ENCODE assay signal across 31 cellular contexts in genomic region chr15:100059094-100059493, GRCh38.
"Had no signal": no experiment of that assay in that cellular context is flagged by ENCODE, and none has a peak within 500 bp of the region (broad histone marks: within the 10 kb centered on the region; RNA-seq: fewer than 3 reads in every experiment).

No MANE protein-coding gene starts in this region.

- DNase-seq: activated CD4-positive, alpha-beta memory T cell treated with anti-CD3 and anti-CD28 coated beads for 36 hours; activated CD4-positive, alpha-beta T cell treated with anti-CD3 and anti-CD28 coated beads for 36 hours; activated CD4-positive, alpha-beta T cell treated with anti-CD3 and anti-CD28 coated beads, Interleukin-2, amount 10 ng/mL, durations not matched to agents 24 days and 14 days; activated CD4-positive, CD25-positive, alpha-beta regulatory T cell; activated CD4-positive, CD25-positive, alpha-beta regulatory T cell treated with anti-CD3 and anti-CD28 coated beads, Interleukin-2, amount 50 U/mL, for 72 hours; activated CD8-positive, alpha-beta memory T cell treated with anti-CD3 and anti-CD28 coated beads, Interleukin-2, amount 10 ng/mL, durations not matched to agents 7 days and 5 days; activated CD8-positive, alpha-beta memory T cell treated with anti-CD3 and anti-CD28 coated beads, Interleukin-2, amount 50 U/mL, for 4 hours; activated CD8-positive, alpha-beta T cell treated with anti-CD3 and anti-CD28 coated beads, Interleukin-2, amount 10 ng/mL, durations not matched to agents 7 days and 5 days; activated gamma-delta T cell; activated naive CD4-positive, alpha-beta T cell; activated naive CD4-positive, alpha-beta T cell treated with anti-CD3 and anti-CD28 coated beads, Interleukin-2, amount 10 ng/mL, durations not matched to agents 7 days and 5 days; activated naive CD8-positive, alpha-beta T cell treated with anti-CD3 and anti-CD28 coated beads, Interleukin-2, amount 10 ng/mL, durations not matched to agents 7 days and 5 days; activated T-cell treated with anti-CD3 and anti-CD28 coated beads, Interleukin-2, amount 50 U/mL, for 24 hours; activated T-cell treated with anti-CD3 and anti-CD28 coated beads, Interleukin-2, amount 50 U/mL, for 72 hours; brain microvascular endothelial cell; dorsolateral prefrontal cortex; effector memory CD4-positive, alpha-beta T cell; esophagus squamous epithelium; foreskin melanocyte; heart right ventricle; T-helper 1 cell; T-helper 17 cell had no signal

- H3K36me3 Mint-ChIP-seq: activated CD8-positive, alpha-beta memory T cell treated with anti-CD3 and anti-CD28 coated beads, Interleukin-2, amount 10 ng/mL, durations not matched to agents 7 days and 5 days; activated naive CD4-positive, alpha-beta T cell treated with anti-CD3 and anti-CD28 coated beads, Interleukin-2, amount 10 ng/mL, durations not matched to agents 7 days and 5 days; activated naive CD4-positive, alpha-beta T cell treated with anti-CD3 and anti-CD28 coated beads, Interleukin-2, amount 50 U/mL, for 72 hours; activated naive CD8-positive, alpha-beta T cell treated with anti-CD3 and anti-CD28 coated beads, Interleukin-2, amount 10 ng/mL, durations not matched to agents 7 days and 5 days had no signal

- H3K36me3 ChIP-seq: ascending aorta, brain microvascular endothelial cell, esophagus squamous epithelium, gastroesophageal sphincter, heart right ventricle had no signal

- ATAC-seq: activated CD4-positive, alpha-beta T cell treated with anti-CD3 and anti-CD28 coated beads for 36 hours; activated CD8-positive, alpha-beta memory T cell treated with anti-CD3 and anti-CD28 coated beads, Interleukin-2, amount 10 ng/mL, durations not matched to agents 7 days and 5 days; activated CD8-positive, alpha-beta T cell treated with anti-CD3 and anti-CD28 coated beads, Interleukin-2, amount 10 ng/mL, durations not matched to agents 7 days and 5 days; activated naive CD4-positive, alpha-beta T cell treated with anti-CD3 and anti-CD28 coated beads, Interleukin-2, amount 50 U/mL, for 72 hours; activated T-cell treated with anti-CD3 and anti-CD28 coated beads, Interleukin-2, amount 50 U/mL, for 72 hours; gastroesophageal sphincter; heart right ventricle; T-helper 17 cell had no signal

- FAIRE-seq: bronchial epithelial cell, endothelial cell of umbilical vein had no signal

- H3K27ac Mint-ChIP-seq: activated CD4-positive, alpha-beta memory T cell treated with anti-CD3 and anti-CD28 coated beads for 36 hours; activated CD4-positive, alpha-beta T cell treated with anti-CD3 and anti-CD28 coated beads for 36 hours; activated CD4-positive, alpha-beta T cell treated with anti-CD3 and anti-CD28 coated beads, Interleukin-2, amount 10 ng/mL, durations not matched to agents 24 days and 14 days; activated CD8-positive, alpha-beta memory T cell treated with anti-CD3 and anti-CD28 coated beads, Interleukin-2, amount 10 ng/mL, durations not matched to agents 7 days and 5 days; activated CD8-positive, alpha-beta T cell treated with anti-CD3 and anti-CD28 coated beads, Interleukin-2, amount 10 ng/mL, durations not matched to agents 7 days and 5 days; activated naive CD4-positive, alpha-beta T cell treated with anti-CD3 and anti-CD28 coated beads, Interleukin-2, amount 10 ng/mL, durations not matched to agents 7 days and 5 days; activated naive CD8-positive, alpha-beta T cell treated with anti-CD3 and anti-CD28 coated beads, Interleukin-2, amount 10 ng/mL, durations not matched to agents 7 days and 5 days; activated T-cell treated with anti-CD3 and anti-CD28 coated beads, Interleukin-2, amount 50 U/mL, for 24 hours; activated T-cell treated with anti-CD3 and anti-CD28 coated beads, Interleukin-2, amount 50 U/mL, for 72 hours; dendritic cell treated with granulocyte-macrophage colony-stimulating factor and Interleukin-4, amounts not matched to agents 40 ng/mL and 50 ng/mL, for 4 days; T-helper 17 cell had no signal

- H3K27me3 Mint-ChIP-seq: activated CD4-positive, alpha-beta memory T cell treated with anti-CD3 and anti-CD28 coated beads for 36 hours; activated CD4-positive, alpha-beta T cell treated with anti-CD3 and anti-CD28 coated beads for 36 hours; activated CD4-positive, alpha-beta T cell treated with anti-CD3 and anti-CD28 coated beads, Interleukin-2, amount 10 ng/mL, durations not matched to agents 24 days and 14 days; activated CD8-positive, alpha-beta memory T cell treated with anti-CD3 and anti-CD28 coated beads, Interleukin-2, amount 10 ng/mL, durations not matched to agents 7 days and 5 days; activated naive CD4-positive, alpha-beta T cell treated with anti-CD3 and anti-CD28 coated beads, Interleukin-2, amount 10 ng/mL, durations not matched to agents 7 days and 5 days; activated T-cell treated with anti-CD3 and anti-CD28 coated beads, Interleukin-2, amount 50 U/mL, for 24 hours; dendritic cell treated with granulocyte-macrophage colony-stimulating factor and Interleukin-4, amounts not matched to agents 40 ng/mL and 50 ng/mL, for 4 days had no signal

- H3K4me3 ChIP-seq: ascending aorta, coronary artery, dorsolateral prefrontal cortex, esophagus squamous epithelium, gastroesophageal sphincter, heart right ventricle had no signal

- H3K27me3 ChIP-seq: ascending aorta, brain microvascular endothelial cell, dorsolateral prefrontal cortex, esophagus squamous epithelium, gastroesophageal sphincter, heart right ventricle had no signal

- H3K27ac ChIP-seq: ascending aorta, brain microvascular endothelial cell, coronary artery, dorsolateral prefrontal cortex, epithelial cell of prostate, esophagus squamous epithelium, gastroesophageal sphincter, heart right ventricle had no signal

- H3K9me3 ChIP-seq: ascending aorta, esophagus squamous epithelium, gastroesophageal sphincter, heart right ventricle had no signal

- H3K9me3 Mint-ChIP-seq: activated CD4-positive, alpha-beta memory T cell treated with anti-CD3 and anti-CD28 coated beads for 36 hours; activated CD4-positive, alpha-beta T cell treated with anti-CD3 and anti-CD28 coated beads, Interleukin-2, amount 10 ng/mL, durations not matched to agents 24 days and 14 days; activated naive CD4-positive, alpha-beta T cell treated with anti-CD3 and anti-CD28 coated beads, Interleukin-2, amount 10 ng/mL, durations not matched to agents 7 days and 5 days; activated naive CD4-positive, alpha-beta T cell treated with anti-CD3 and anti-CD28 coated beads, Interleukin-2, amount 50 U/mL, for 72 hours; activated naive CD8-positive, alpha-beta T cell treated with anti-CD3 and anti-CD28 coated beads, Interleukin-2, amount 10 ng/mL, durations not matched to agents 7 days and 5 days; activated T-cell treated with anti-CD3 and anti-CD28 coated beads, Interleukin-2, amount 50 U/mL, for 24 hours; activated T-cell treated with anti-CD3 and anti-CD28 coated beads, Interleukin-2, amount 50 U/mL, for 72 hours; central memory CD8-positive, alpha-beta T cell; dendritic cell treated with granulocyte-macrophage colony-stimulating factor and Interleukin-4, amounts not matched to agents 40 ng/mL and 50 ng/mL, for 4 days had no signal

- H3K4me3 Mint-ChIP-seq: activated CD4-positive, alpha-beta memory T cell treated with anti-CD3 and anti-CD28 coated beads for 36 hours; activated CD4-positive, alpha-beta T cell treated with anti-CD3 and anti-CD28 coated beads for 36 hours; activated CD4-positive, alpha-beta T cell treated with anti-CD3 and anti-CD28 coated beads, Interleukin-2, amount 10 ng/mL, durations not matched to agents 24 days and 14 days; activated CD8-positive, alpha-beta memory T cell treated with anti-CD3 and anti-CD28 coated beads, Interleukin-2, amount 10 ng/mL, durations not matched to agents 7 days and 5 days; activated CD8-positive, alpha-beta T cell treated with anti-CD3 and anti-CD28 coated beads, Interleukin-2, amount 10 ng/mL, durations not matched to agents 7 days and 5 days; activated naive CD4-positive, alpha-beta T cell treated with anti-CD3 and anti-CD28 coated beads, Interleukin-2, amount 10 ng/mL, durations not matched to agents 7 days and 5 days; activated naive CD8-positive, alpha-beta T cell treated with anti-CD3 and anti-CD28 coated beads, Interleukin-2, amount 10 ng/mL, durations not matched to agents 7 days and 5 days; activated T-cell treated with anti-CD3 and anti-CD28 coated beads, Interleukin-2, amount 50 U/mL, for 24 hours; activated T-cell treated with anti-CD3 and anti-CD28 coated beads, Interleukin-2, amount 50 U/mL, for 72 hours; central memory CD8-positive, alpha-beta T cell; dendritic cell treated with granulocyte-macrophage colony-stimulating factor and Interleukin-4, amounts not matched to agents 40 ng/mL and 50 ng/mL, for 4 days; T-helper 17 cell had no signal

- H3K4me1 Mint-ChIP-seq: activated CD4-positive, alpha-beta T cell treated with anti-CD3 and anti-CD28 coated beads for 36 hours; activated CD4-positive, alpha-beta T cell treated with anti-CD3 and anti-CD28 coated beads, Interleukin-2, amount 10 ng/mL, durations not matched to agents 24 days and 14 days; activated CD8-positive, alpha-beta memory T cell treated with anti-CD3 and anti-CD28 coated beads, Interleukin-2, amount 10 ng/mL, durations not matched to agents 7 days and 5 days; activated naive CD4-positive, alpha-beta T cell treated with anti-CD3 and anti-CD28 coated beads, Interleukin-2, amount 10 ng/mL, durations not matched to agents 7 days and 5 days; activated naive CD8-positive, alpha-beta T cell treated with anti-CD3 and anti-CD28 coated beads, Interleukin-2, amount 10 ng/mL, durations not matched to agents 7 days and 5 days; central memory CD8-positive, alpha-beta T cell; T-helper 17 cell had no signal
